Comparison of ENCODE assay signal across 8 cellular contexts in genomic region chr13:59680429-59681024, GRCh38.
DNase-seq lines count a peak whose midpoint lies in the region; ATAC-seq, FAIRE-seq and TF ChIP-seq lines count a peak whose summit lies in the region.

No MANE protein-coding gene starts in this region.

- no peak for FAIRE-seq in K562 (lab: Jason Lieb, UNC)

- TF ChIP-seq EP300 in K562 (IDR thresholded peaks at IDR 0.05; ENCODE audit: low read length) = no peak

- 52% methylated on average over 7 of the region's 7 CpGs for WGBS in K562 (ENCODE audit: insufficient coverage, low coverage, missing lambda C conversion rate)

- peak; percentile 35 to 57; a peak in 3 of 4 replicates for TF ChIP-seq RAD21 in K562 (CRISPR knock-in tag; conservative IDR thresholded peaks at IDR 0.05 in 1 of 2, IDR thresholded peaks at IDR 0.05 in 1 of 2)

- H3K36me3 ChIP-seq in Loucy (ENCODE audit: insufficient read depth, low read length) = no peaks in the 10 kb centered on the region
- H3K36me3 ChIP-seq in K562 (ENCODE audit: control insufficient read depth, insufficient read depth, low read length) = no peaks in the 10 kb centered on the region

- intact Hi-C loops in K562 (cut with micrococcal nuclease) = loop anchor here (1.0 to 5.0 kb wide), 5 partner anchors 92 to 751 kb away; no protein-coding TSS in a partner anchor

- H3K4me1 ChIP-seq in Loucy (ENCODE audit: insufficient read depth, low read length, poor library complexity, severe bottlenecking) (peaks cover 39% of the 10 kb centered on the region), K562 (replicated peaks in 1 of 2; ENCODE audit: control insufficient read depth in 2 of 2, insufficient read depth in 2 of 2, low read length in 2 of 2) (no peaks in the 10 kb centered on the region)

- H3K79me2 ChIP-seq in Loucy (ENCODE audit: insufficient read depth, low read length) = no peaks in the 10 kb centered on the region
- no peaks in the 10 kb centered on the region for H3K79me2 ChIP-seq in K562 (ENCODE audit: control insufficient read depth, insufficient read depth, low read length)

- H3K9ac ChIP-seq in Loucy (ENCODE audit: low read depth, low read length, poor library complexity, severe bottlenecking) (no peak overlapping the region), K562 (ENCODE audit: insufficient read depth in 1 of 2, low read depth in 2 of 2, low read length in 2 of 2) (no peak overlapping the region)

- H3K4me3 ChIP-seq in Loucy (ENCODE audit: low read length, poor library complexity, severe bottlenecking) = no peak overlapping the region
- no peak overlapping the region for H3K4me3 ChIP-seq in K562

- no peaks in the 10 kb centered on the region for H3K9me1 ChIP-seq in K562 (ENCODE audit: control insufficient read depth, insufficient read depth, low read length)

- CTCF ChIA-PET in K562 (lab: Yijun Ruan, JAX; ENCODE audit: low intra/inter-chr PET ratio) = interaction anchor here (0.6 to 2.1 kb wide), 6 partner anchors 76 to 935 kb away, joined by 3 to 9 read pairs (median 4); no protein-coding TSS in a partner anchor

- POLR2A ChIA-PET in K562 (lab: Yijun Ruan, JAX) = interaction anchor here (0.6 kb wide), 1 partner anchor 11 kb away, joined by 3 read pairs; no protein-coding TSS in a partner anchor

- H4K20me1 ChIP-seq in Loucy (ENCODE audit: insufficient read depth, low read length, poor library complexity, severe bottlenecking) (no peaks in the 10 kb centered on the region), K562 (replicated peaks; ENCODE audit: control insufficient read depth, insufficient read depth, low read length) (no peaks in the 10 kb centered on the region)

- no peak for TF ChIP-seq POLR2A in K562 (conservative IDR thresholded peaks at IDR 0.05)

- ATAC-seq in K562 (no peak), GM18870 (IDR thresholded peaks at IDR 0.05; ENCODE audit: unreplicated experiment) (no peak)

- H3K9me3 ChIP-seq in Loucy (ENCODE audit: insufficient read depth, low read depth, low read length) = no peaks in the 10 kb centered on the region
- no peaks in the 10 kb centered on the region for H3K9me3 ChIP-seq in K562 (replicated peaks; ENCODE audit: control insufficient read depth, insufficient read depth, low read depth, low read length)

- peaks cover 7% of the 10 kb centered on the region; the same call in 1 of the 2 replicates for H3F3A ChIP-seq in Loucy (ENCODE audit: low read depth)

- peak; percentile 9 to 65 for DNase-seq in NCI-H526 (lab: John Stamatoyannopoulos, UW)
- DNase-seq in NCI-H526 treated with DMSO at 0.1 percent for 48 hours (lab: John Stamatoyannopoulos, UW) = no peak
- peak in 3 of 4 experiments; percentile 4 for DNase-seq in K562 (ENCODE audit: extremely low read depth in 1 of 4, low spot score in 3 of 4)
- peak; percentile 44 for DNase-seq in myocyte (ENCODE audit: low read depth)
- DNase-seq in GDM1 (lab: John Stamatoyannopoulos, UW) = no peak
- DNase-seq in hippocampal formation (lab: John Stamatoyannopoulos, UW) = no peak

- BruUV-seq in K562 (replicated peaks; lab: Mats Ljungman, UMichigan) = no TSS peak

- H3K27me3 ChIP-seq in Loucy (ENCODE audit: insufficient read depth, low read length, poor library complexity, severe bottlenecking) (no peaks in the 10 kb centered on the region), K562 (ENCODE audit: control insufficient read depth in 2 of 2, insufficient read depth in 2 of 2, low read length in 2 of 2) (no peaks in the 10 kb centered on the region)

- H3K4me2 ChIP-seq in Loucy (ENCODE audit: low read depth, low read length, poor library complexity, severe bottlenecking) = no peak overlapping the region
- no peak overlapping the region for H3K4me2 ChIP-seq in K562 (ENCODE audit: insufficient read depth, low read length)

- H2AFZ ChIP-seq in Loucy (ENCODE audit: low read length) (no peak overlapping the region), K562 (ENCODE audit: low read depth, low read length) (no peak overlapping the region)

- H3K27ac ChIP-seq in K562 (ENCODE audit: extremely low read depth, low read depth, low read length) = no peak overlapping the region

- H3K9me2 ChIP-seq in Loucy (replicated peaks; ENCODE audit: low read depth, low read length) = no peaks in the 10 kb centered on the region

- in situ Hi-C loops in K562 (cut with MboI) = no loop called here

- TF ChIP-seq CTCF in Loucy (conservative IDR thresholded peaks at IDR 0.05; ENCODE audit: low read length) (peak; percentile 88), K562 (IDR thresholded peaks at IDR 0.05 in 2 of 3, conservative IDR thresholded peaks at IDR 0.05 in 1 of 3; ENCODE audit: insufficient read depth in 2 of 3, low read depth in 1 of 3, low read length in 3 of 3) (peak; percentile 28 to 62 (median 41); a peak in 3 of 6 replicates)

TF ChIP-seq in K562, 482 proteins besides CTCF, POLR2A, EP300 and RAD21 (continues in another document):
- no peak for TF ChIP-seq ZFP1 (CRISPR knock-in tag; IDR thresholded peaks at IDR 0.05)
- 0 out of 2 replicates have a peak, but pooled peaks have one; percentile 19 for TF ChIP-seq SMC3 (conservative IDR thresholded peaks at IDR 0.05; ENCODE audit: insufficient read depth, low read depth, low read length)
- TF ChIP-seq ZNF23 (CRISPR knock-in tag; IDR thresholded peaks at IDR 0.05) = no peak
- TF ChIP-seq BHLHE40 (IDR thresholded peaks at IDR 0.05; ENCODE audit: low read length) = no peak
- peak; percentile 82 for TF ChIP-seq ZNF384 (IDR thresholded peaks at IDR 0.05; ENCODE audit: low read depth, low read length)
- no peak for TF ChIP-seq USF2 (CRISPR knock-in tag; IDR thresholded peaks at IDR 0.05)
- no peak for TF ChIP-seq ZBTB26 (CRISPR knock-in tag; IDR thresholded peaks at IDR 0.05)
- TF ChIP-seq FOXO4 (CRISPR knock-in tag; IDR thresholded peaks at IDR 0.05) = no peak
- no peak for TF ChIP-seq ZNF282 (CRISPR knock-in tag; IDR thresholded peaks at IDR 0.05)
- TF ChIP-seq MAZ (CRISPR knock-in tag; conservative IDR thresholded peaks at IDR 0.05 in 1 of 2, IDR thresholded peaks at IDR 0.05 in 1 of 2) = no peak
- TF ChIP-seq JUN (IDR thresholded peaks at IDR 0.05; ENCODE audit: borderline replicate concordance, low read depth, low read length) = no peak
- TF ChIP-seq JUN (CRISPR knock-in tag; IDR thresholded peaks at IDR 0.05; ENCODE audit: borderline replicate concordance) = no peak
- no peak for TF ChIP-seq EWSR1 (IDR thresholded peaks at IDR 0.05; ENCODE audit: borderline replicate concordance, low read depth, partially characterized antibody)
- 0 out of 2 replicates have a peak, but pooled peaks have one; percentile 6 for TF ChIP-seq PKNOX1 (IDR thresholded peaks at IDR 0.05)
- no peak for TF ChIP-seq ZNF184 (CRISPR knock-in tag; IDR thresholded peaks at IDR 0.05)
- no peak for TF ChIP-seq NFE2L1 (tag; IDR thresholded peaks at IDR 0.05; ENCODE audit: borderline replicate concordance, low read depth)

Comparison
In these comparisons a context has a peak if more than half of its experiments do, and no peak if none do; other contexts are left out.
1. DNase-seq: peak in NCI-H526 (2 of 2), K562 (3 of 4) and myocyte (single experiment); none in NCI-H526 treated with DMSO at 0.1 percent for 48 hours (single experiment), GDM1 (single experiment) and hippocampal formation (0 of 2).